In the genomic region with DNA sequence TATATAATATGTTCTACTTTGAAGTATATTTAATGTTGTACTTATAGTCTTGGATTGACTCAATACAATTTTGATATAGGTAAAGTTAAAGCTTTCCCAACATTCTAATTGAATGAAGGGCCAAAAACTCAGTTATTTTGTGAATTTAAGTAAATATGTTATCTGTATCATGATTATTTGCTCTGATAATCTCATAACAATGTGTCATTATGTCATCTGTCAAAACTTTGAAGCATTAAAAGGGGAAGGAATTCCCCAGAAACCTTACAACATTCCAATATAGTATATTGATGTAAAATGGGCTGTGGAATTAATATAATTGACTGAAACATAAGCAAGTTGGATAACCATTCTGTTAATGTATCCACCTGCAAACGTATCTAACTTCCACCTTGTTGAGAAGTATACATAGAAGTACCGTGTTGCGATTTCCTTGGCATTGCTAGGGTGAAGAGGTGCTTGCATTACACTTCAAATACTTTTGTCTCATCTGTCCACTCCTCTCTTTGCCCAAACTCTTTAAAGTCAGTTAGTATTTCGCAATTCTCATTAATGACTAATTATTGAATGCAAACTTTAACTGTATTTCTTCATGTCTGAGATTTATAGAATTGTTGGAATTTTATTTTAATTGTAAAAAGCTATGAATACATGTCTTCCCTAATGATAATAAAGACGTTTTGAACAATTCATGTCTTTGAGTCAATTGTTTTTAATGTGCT, we compare ENCODE assay signal across 29 cellular contexts.
"Had no signal": no experiment of that assay in that cellular context is flagged by ENCODE, and none has a peak within 500 bp of the region (broad histone marks: within the 10 kb centered on the region; RNA-seq: fewer than 3 reads in every experiment).

No MANE protein-coding gene starts in this region.

- H3K4me2 ChIP-seq: smooth muscle cell had no signal

- H3K9ac ChIP-seq: parathyroid adenoma had no signal

- H2AFZ ChIP-seq: parathyroid adenoma had no signal

- ATAC-seq: naive thymus-derived CD8-positive, alpha-beta T cell; natural killer cell treated with Interleukin-12 subunit alpha and Interleukin-12 subunit beta and Interleukin-15 and Interleukin-18, amount 100 ng/mL, for 72 hours; psoas muscle; right cardiac atrium; sciatic nerve; stimulated activated memory B cell treated with anti-CD40 and anti-IgM and Interleukin-4, amounts not matched to agents 10 μg/mL and 1 μg/mL and 100 μg/mL, for 72 hours; stimulated activated naive CD8-positive, alpha-beta T cell treated with anti-CD3 and anti-CD28 coated beads, Interleukin-15, amount 100 ng/mL, for 72 hours; stimulated activated naive CD8-positive, alpha-beta T cell treated with anti-CD3 and anti-CD28 coated beads, Interleukin-15, Interleukin-2, amounts not matched to agents 100 U/mL and 50 U/mL, for 24 hours; upper lobe of right lung had no signal

- DNase-seq: naive thymus-derived CD8-positive, alpha-beta T cell; nephron progenitor cell; occipital lobe; ovary; posterior cingulate gyrus; psoas muscle; right cardiac atrium; spleen; stimulated activated CD4-positive, alpha-beta T cell treated with anti-CD3 and anti-CD28 coated beads, Interleukin-12 subunit alpha, Interleukin-12 subunit beta, amount 100 ng/mL, for 4 hours; stimulated activated CD4-positive, alpha-beta T cell treated with anti-CD3 and anti-CD28 coated beads, Interleukin-1b, Interleukin-23, amount 100 ng/mL, for 48 hours; stimulated activated CD4-positive, alpha-beta T cell treated with anti-CD3 and anti-CD28 coated beads, Interleukin-4, amount 100 ng/mL, for 1 hour; stimulated activated CD4-positive, alpha-beta T cell treated with anti-CD3 and anti-CD28 coated beads, Interleukin-4, amount 100 ng/mL, for 4 hours; stimulated activated CD8-positive, alpha-beta memory T cell treated with anti-CD3 and anti-CD28 coated beads, Interleukin-4, amount 100 ng/mL, for 48 hours; stimulated activated naive CD4-positive, alpha-beta T cell; stimulated activated naive CD8-positive, alpha-beta T cell treated with anti-CD3 and anti-CD28 coated beads, Interleukin-15, amount 100 ng/mL, for 72 hours; stimulated activated naive CD8-positive, alpha-beta T cell treated with anti-CD3 and anti-CD28 coated beads, Interleukin-15, Interleukin-2, amounts not matched to agents 100 U/mL and 50 U/mL, for 24 hours; substantia nigra; testis; tibial artery; transverse colon; upper lobe of right lung; uterus had no signal

- H3K9me3 ChIP-seq: ovary, suprapubic skin, testis, tibial artery, transverse colon, upper lobe of right lung, uterus had no signal

- H3K4me3 ChIP-seq: ovary, psoas muscle, skin epidermis, smooth muscle cell, spleen, suprapubic skin, testis, tibial artery, transverse colon, upper lobe of right lung, uterus had no signal

- H3K27ac ChIP-seq: ovary, parathyroid adenoma, psoas muscle, skin epidermis, spleen, suprapubic skin, testis, tibial artery, transverse colon, upper lobe of right lung, uterus had no signal

- H3K4me1 ChIP-seq: parathyroid adenoma, psoas muscle, spleen, suprapubic skin, testis, transverse colon, upper lobe of right lung, uterus had no signal

- H3K36me3 ChIP-seq: ovary, spleen, suprapubic skin, tibial artery, transverse colon, upper lobe of right lung, uterus had no signal

- H3K27me3 ChIP-seq: ovary, spleen, suprapubic skin, testis, tibial artery, transverse colon, upper lobe of right lung, uterus had no signal

- H3K79me2 ChIP-seq: parathyroid adenoma had no signal
